ENCODE assay signal across 9 cellular contexts in the genomic region with DNA sequence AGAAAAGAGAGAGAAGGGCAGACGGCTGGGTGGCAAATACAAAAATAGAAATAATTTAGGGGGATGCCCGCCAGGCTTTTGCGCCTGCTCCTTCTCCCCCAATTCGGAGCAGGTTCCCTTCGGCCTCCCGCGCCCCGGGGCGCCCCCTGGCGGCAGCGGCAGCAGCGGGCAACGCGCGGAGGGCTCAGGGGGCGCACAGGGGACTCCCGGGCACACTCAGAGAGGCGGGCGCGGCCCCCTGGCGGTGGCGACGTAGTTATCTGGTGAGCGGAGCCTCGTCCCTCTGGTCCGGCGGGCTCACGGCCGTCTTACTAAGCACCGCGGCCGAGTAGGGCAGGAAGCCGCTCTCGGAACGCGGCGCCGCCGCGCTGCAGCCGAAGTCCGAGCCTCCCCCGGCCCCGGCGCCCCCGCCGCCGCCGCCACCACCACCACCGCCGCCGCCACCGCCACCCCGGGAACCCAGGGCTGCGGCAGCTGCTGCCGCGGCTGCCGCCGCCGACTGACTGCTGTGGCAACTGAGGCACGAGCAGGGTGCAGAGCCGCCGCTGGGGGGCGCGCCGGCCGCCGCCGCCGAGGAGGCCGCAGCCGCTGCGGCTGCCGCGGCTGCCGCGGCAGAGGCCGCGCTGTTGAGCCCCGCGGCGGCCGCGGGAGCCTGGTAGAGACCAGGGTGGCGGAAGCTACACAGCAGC. TPM values are rescaled to one million over a fixed set of nuclear protein-coding genes. Genes with fewer than 3 reads are reported as not detected.
DNase-seq lines count a peak whose midpoint lies in the region; ATAC-seq lines count a peak whose summit lies in the region.
"Had no signal": no experiment of that assay in that cellular context is flagged by ENCODE, and none has a peak within 500 bp of the region (broad histone marks: within the 10 kb centered on the region; RNA-seq: fewer than 3 reads in every experiment).

No MANE protein-coding gene starts in this region.

- H3K9me3 ChIP-seq in right cardiac atrium (ENCODE audit: control insufficient read depth, low read length): no peaks in the 10 kb centered on the region

- H3K27me3 ChIP-seq in right cardiac atrium (ENCODE audit: control insufficient read depth, insufficient read depth): peaks cover 9% of the 10 kb centered on the region

- H3K4me3 Mint-ChIP-seq in T-helper 1 cell treated with Interleukin-12 subunit alpha and Interleukin-12 subunit beta and Interleukin-4 antibody, amounts not matched to agents 30 μg/mL and 1 μg/mL, for 36 hours: peak overlapping the region; percentile 32
- H3K4me3 Mint-ChIP-seq in activated CD8-positive, alpha-beta memory T cell treated with anti-CD3 and anti-CD28 coated beads, Interleukin-2, amount 10 ng/mL, durations not matched to agents 7 days and 5 days: no peak overlapping the region
- peak overlapping the region; percentile 44 for H3K4me3 Mint-ChIP-seq in stimulated activated effector memory CD8-positive, alpha-beta T cell treated with anti-CD3 and anti-CD28 coated beads, Interleukin-12 subunit alpha, Interleukin-12 subunit beta, amount 100 ng/mL, for 72 hours

- H3K4me3 ChIP-seq in right cardiac atrium (ENCODE audit: low read length): peak overlapping the region; percentile 46

- H3K27ac Mint-ChIP-seq in T-helper 1 cell treated with Interleukin-12 subunit alpha and Interleukin-12 subunit beta and Interleukin-4 antibody, amounts not matched to agents 30 μg/mL and 1 μg/mL, for 36 hours: peak overlapping the region; percentile 81
- H3K27ac Mint-ChIP-seq in activated CD8-positive, alpha-beta memory T cell treated with anti-CD3 and anti-CD28 coated beads, Interleukin-2, amount 10 ng/mL, durations not matched to agents 7 days and 5 days: peak overlapping the region; percentile 72
- H3K27ac Mint-ChIP-seq in stimulated activated effector memory CD8-positive, alpha-beta T cell treated with anti-CD3 and anti-CD28 coated beads, Interleukin-12 subunit alpha, Interleukin-12 subunit beta, amount 100 ng/mL, for 72 hours: peak overlapping the region; percentile 82

- intact Hi-C loops in right cardiac atrium (cut with DNase I): no loop called here

- H3K27ac ChIP-seq in right cardiac atrium (ENCODE audit: low read length): no peak overlapping the region

- 2% methylated on average over 85 of the region's 85 CpGs for WGBS in right cardiac atrium

- peaks cover 9% of the 10 kb centered on the region for H3K4me1 Mint-ChIP-seq in T-helper 1 cell treated with Interleukin-12 subunit alpha and Interleukin-12 subunit beta and Interleukin-4 antibody, amounts not matched to agents 30 μg/mL and 1 μg/mL, for 36 hours (ENCODE audit: low read depth)
- peaks cover 10% of the 10 kb centered on the region for H3K4me1 Mint-ChIP-seq in activated CD8-positive, alpha-beta memory T cell treated with anti-CD3 and anti-CD28 coated beads, Interleukin-2, amount 10 ng/mL, durations not matched to agents 7 days and 5 days
- H3K4me1 Mint-ChIP-seq in stimulated activated effector memory CD8-positive, alpha-beta T cell treated with anti-CD3 and anti-CD28 coated beads, Interleukin-12 subunit alpha, Interleukin-12 subunit beta, amount 100 ng/mL, for 72 hours: peaks cover 9% of the 10 kb centered on the region

- no peak for ATAC-seq in activated CD8-positive, alpha-beta memory T cell treated with anti-CD3 and anti-CD28 coated beads, Interleukin-2, amount 10 ng/mL, durations not matched to agents 7 days and 5 days
- ATAC-seq in right cardiac atrium: peak in 1 of 2 donors; percentile 45
- no peak for ATAC-seq in stimulated activated effector memory CD8-positive, alpha-beta T cell treated with anti-CD3 and anti-CD28 coated beads, Interleukin-12 subunit alpha, Interleukin-12 subunit beta, amount 100 ng/mL, for 72 hours
- no peak for ATAC-seq in HG03159 (IDR thresholded peaks at IDR 0.05; ENCODE audit: unreplicated experiment)
- ATAC-seq in GM18520 (IDR thresholded peaks at IDR 0.05; ENCODE audit: unreplicated experiment): no peak

- DNase-seq in T-helper 1 cell: no peak
- peak; percentile 86 for DNase-seq in NCI-H146 (lab: John Stamatoyannopoulos, UW)
- peak; percentile 43 for DNase-seq in activated CD8-positive, alpha-beta memory T cell treated with anti-CD3 and anti-CD28 coated beads, Interleukin-2, amount 10 ng/mL, durations not matched to agents 7 days and 5 days
- DNase-seq in right cardiac atrium: peak in 2 of 3 donors; percentile 62 to 71
- DNase-seq in stimulated activated effector memory CD8-positive, alpha-beta T cell treated with anti-CD3 and anti-CD28 coated beads, Interleukin-12 subunit alpha, Interleukin-12 subunit beta, amount 100 ng/mL, for 72 hours (ENCODE audit: low spot score in 2 of 2): peak in 1 of 2 donors; percentile 56

- H3K9me3 Mint-ChIP-seq in T-helper 1 cell treated with Interleukin-12 subunit alpha and Interleukin-12 subunit beta and Interleukin-4 antibody, amounts not matched to agents 30 μg/mL and 1 μg/mL, for 36 hours: peaks cover 3% of the 10 kb centered on the region
- H3K9me3 Mint-ChIP-seq in activated CD8-positive, alpha-beta memory T cell treated with anti-CD3 and anti-CD28 coated beads, Interleukin-2, amount 10 ng/mL, durations not matched to agents 7 days and 5 days (ENCODE audit: low read depth): no peaks in the 10 kb centered on the region
- H3K9me3 Mint-ChIP-seq in stimulated activated effector memory CD8-positive, alpha-beta T cell treated with anti-CD3 and anti-CD28 coated beads, Interleukin-12 subunit alpha, Interleukin-12 subunit beta, amount 100 ng/mL, for 72 hours: peaks cover 4% of the 10 kb centered on the region

- H3K4me1 ChIP-seq in right cardiac atrium (ENCODE audit: control insufficient read depth, insufficient read depth, low read length): peaks cover 2% of the 10 kb centered on the region

- H3K27me3 Mint-ChIP-seq in T-helper 1 cell treated with Interleukin-12 subunit alpha and Interleukin-12 subunit beta and Interleukin-4 antibody, amounts not matched to agents 30 μg/mL and 1 μg/mL, for 36 hours (ENCODE audit: low read depth): peaks cover 76% of the 10 kb centered on the region
- H3K27me3 Mint-ChIP-seq in activated CD8-positive, alpha-beta memory T cell treated with anti-CD3 and anti-CD28 coated beads, Interleukin-2, amount 10 ng/mL, durations not matched to agents 7 days and 5 days: peaks cover 82% of the 10 kb centered on the region

- peaks cover 9% of the 10 kb centered on the region for H3K36me3 Mint-ChIP-seq in T-helper 1 cell treated with Interleukin-12 subunit alpha and Interleukin-12 subunit beta and Interleukin-4 antibody, amounts not matched to agents 30 μg/mL and 1 μg/mL, for 36 hours (ENCODE audit: low read depth)
- peaks cover 5% of the 10 kb centered on the region for H3K36me3 Mint-ChIP-seq in activated CD8-positive, alpha-beta memory T cell treated with anti-CD3 and anti-CD28 coated beads, Interleukin-2, amount 10 ng/mL, durations not matched to agents 7 days and 5 days
- H3K36me3 Mint-ChIP-seq in stimulated activated effector memory CD8-positive, alpha-beta T cell treated with anti-CD3 and anti-CD28 coated beads, Interleukin-12 subunit alpha, Interleukin-12 subunit beta, amount 100 ng/mL, for 72 hours: peaks cover 55% of the 10 kb centered on the region

- CTCF ChIA-PET in activated CD8-positive, alpha-beta memory T cell treated with anti-CD3 and anti-CD28 coated beads, Interleukin-2, amount 10 ng/mL, durations not matched to agents 7 days and 5 days (lab: Charles Lee): interaction anchor here (0.7 to 1.3 kb wide), 2 partner anchors 17 to 107 kb away, joined by 4 to 9 read pairs; no protein-coding TSS in a partner anchor

RNA-seq across cellular contexts. Expression of a gene that starts 3.8 kb away (rescaled TPM):
- total RNA-seq in activated CD8-positive, alpha-beta memory T cell treated with anti-CD3 and anti-CD28 coated beads, Interleukin-2, amount 10 ng/mL, durations not matched to agents 7 days and 5 days: not detected
- not detected for total RNA-seq in right cardiac atrium
- not detected for polyA plus RNA-seq in right cardiac atrium
- total RNA-seq: aorta had no signal
- polyA plus RNA-seq: aorta had no signal

RNA-seq across cellular contexts. Expression of a gene that starts 12.5 kb away (rescaled TPM):
- total RNA-seq in activated CD8-positive, alpha-beta memory T cell treated with anti-CD3 and anti-CD28 coated beads, Interleukin-2, amount 10 ng/mL, durations not matched to agents 7 days and 5 days: not detected
- total RNA-seq in right cardiac atrium: not detected
- polyA plus RNA-seq in right cardiac atrium: not detected
- total RNA-seq: aorta had no signal
- polyA plus RNA-seq: aorta had no signal

RNA-seq across cellular contexts. Expression of a gene that starts 19.6 kb away (rescaled TPM):
- total RNA-seq in activated CD8-positive, alpha-beta memory T cell treated with anti-CD3 and anti-CD28 coated beads, Interleukin-2, amount 10 ng/mL, durations not matched to agents 7 days and 5 days: not detected
- total RNA-seq in right cardiac atrium: not detected
- not detected for polyA plus RNA-seq in right cardiac atrium
- total RNA-seq: aorta had no signal
- polyA plus RNA-seq: aorta had no signal

RNA-seq across cellular contexts. Expression of a gene that starts 27.1 kb away (rescaled TPM):
- total RNA-seq in activated CD8-positive, alpha-beta memory T cell treated with anti-CD3 and anti-CD28 coated beads, Interleukin-2, amount 10 ng/mL, durations not matched to agents 7 days and 5 days: not detected
- not detected for total RNA-seq in right cardiac atrium
- polyA plus RNA-seq in right cardiac atrium: not detected
- polyA plus RNA-seq: aorta had no signal

RNA-seq across cellular contexts. Expression of a gene that starts 36.6 kb away (rescaled TPM):
- not detected for total RNA-seq in activated CD8-positive, alpha-beta memory T cell treated with anti-CD3 and anti-CD28 coated beads, Interleukin-2, amount 10 ng/mL, durations not matched to agents 7 days and 5 days
- not detected for total RNA-seq in right cardiac atrium
- polyA plus RNA-seq in right cardiac atrium: not detected
- polyA plus RNA-seq: aorta had no signal

Comparison
In these comparisons a context has a peak if more than half of its experiments do, and no peak if none do; other contexts are left out.
1. DNase-seq: peak in NCI-H146 (single experiment), activated CD8-positive, alpha-beta memory T cell treated with anti-CD3 and anti-CD28 coated beads, Interleukin-2, amount 10 ng/mL, durations not matched to agents 7 days and 5 days (single experiment) and right cardiac atrium (2 of 3); none in T-helper 1 cell (0 of 5).
2. Peak in every context shown above with its lines, with median percentiles within 50 percentile points of each other: H3K27ac Mint-ChIP-seq.